Comparison of ENCODE assay signal across 26 cellular contexts in the genomic region with DNA sequence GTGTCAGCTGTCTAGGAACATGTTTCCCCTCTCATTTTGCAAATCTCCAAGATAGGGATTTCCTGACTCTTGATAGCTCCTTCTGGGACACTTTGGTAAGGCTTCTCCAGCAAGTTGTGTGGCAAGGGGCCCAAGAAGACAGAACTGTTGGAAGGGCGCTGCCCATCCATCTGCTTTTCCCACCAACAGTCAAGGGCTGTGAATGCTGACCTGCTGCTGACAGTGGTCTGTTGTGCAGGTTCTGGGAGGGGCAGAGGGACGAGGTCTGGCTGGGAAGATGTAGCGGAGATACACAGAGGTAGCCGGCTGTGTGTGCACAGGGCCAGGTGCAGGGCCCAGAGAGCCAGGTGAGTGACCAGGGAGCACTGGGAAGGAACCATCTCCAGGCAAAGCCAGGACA. TPM values are rescaled to one million over a fixed set of nuclear protein-coding genes. Genes with fewer than 3 reads are reported as not detected.
DNase-seq lines count a peak whose midpoint lies in the region; ATAC-seq, FAIRE-seq and TF ChIP-seq lines count a peak whose summit lies in the region.
"Had no signal": no experiment of that assay in that cellular context is flagged by ENCODE, and none has a peak within 500 bp of the region (broad histone marks: within the 10 kb centered on the region; RNA-seq: fewer than 3 reads in every experiment).

No MANE protein-coding gene starts in this region.

- H3K79me2 ChIP-seq in H9 (ENCODE audit: insufficient read depth, low read length) = peaks cover 47% of the 10 kb centered on the region; the same call in 1 of the 2 replicates

- FAIRE-seq in pancreas (lab: Jason Lieb, UNC) = no peak
- FAIRE-seq: H54 had no signal

- no peaks in the 10 kb centered on the region; the same call in 1 of the 2 replicates for H3K27me3 Mint-ChIP-seq in H9 (ENCODE audit: low read depth)
- H3K27me3 Mint-ChIP-seq in brain = no peaks in the 10 kb centered on the region
- H3K27me3 Mint-ChIP-seq: activated naive CD8-positive, alpha-beta T cell treated with anti-CD3 and anti-CD28 coated beads for 36 hours; B cell had no signal

- H2BK120ac ChIP-seq in H9 (ENCODE audit: low read depth, low read length, poor library complexity, severe bottlenecking) = no peak overlapping the region

- H3K27ac ChIP-seq in H9 (ENCODE audit: insufficient read length, low read depth, low read length) (no peak overlapping the region), pancreas (peak overlapping the region; percentile 27 to 52 (median 38))
- H3K27ac ChIP-seq: neural progenitor cell, upper lobe of right lung had no signal

- no peak overlapping the region for H3K56ac ChIP-seq in H9 (ENCODE audit: insufficient read length, low read depth, low read length)

- intact Hi-C loops in pancreas (cut with DNase I) = no loop called here

- ATAC-seq in pancreas = peak in 2 of 4 donors; percentile 28 to 32
- ATAC-seq: activated CD4-positive, CD25-positive, alpha-beta regulatory T cell treated with anti-CD3 and anti-CD28 coated beads, Interleukin-2, amount 50 U/mL, for 24 hours had no signal

- H3K27ac Mint-ChIP-seq in H9 = peak overlapping the region; percentile 52 to 78 (median 58); a peak in 2 of 7 replicates
- peak overlapping the region in 3 of 5 experiments; percentile 18 to 82 (median 48) for H3K27ac Mint-ChIP-seq in brain
- H3K27ac Mint-ChIP-seq: activated naive CD8-positive, alpha-beta T cell treated with anti-CD3 and anti-CD28 coated beads for 36 hours; B cell had no signal

- H2BK12ac ChIP-seq in H9 (ENCODE audit: insufficient read length, low read depth, low read length) = no peak overlapping the region

- H3K36me3 Mint-ChIP-seq in H9 (ENCODE audit: insufficient read depth in 1 of 3, low read depth in 3 of 3) (peaks cover 4 to 28% (median 18%) of the 10 kb centered on the region in 3 experiments; a peak in 6 of 7 replicates), brain (peaks cover 57% of the 10 kb centered on the region)

- no peak overlapping the region; the same call in 1 of the 2 replicates for H3K14ac ChIP-seq in H9 (ENCODE audit: insufficient read depth, low read length)

- H3K27me3 ChIP-seq in H9 (ENCODE audit: insufficient read depth, low read length) = no peaks in the 10 kb centered on the region
- H3K27me3 ChIP-seq in pancreas = no peaks in the 10 kb centered on the region
- H3K27me3 ChIP-seq: heart left ventricle, neural progenitor cell, upper lobe of right lung had no signal

- no peak overlapping the region for H4K8ac ChIP-seq in H9 (replicated peaks; ENCODE audit: insufficient read length, low read depth, low read length)

- no CpG with 5 or more reads among the region's 4 CpGs for WGBS in H9 (ENCODE audit: extremely low coverage, insufficient read length, low lambda C conversion rate)
- WGBS in pancreas, 2 donors = 63 to 72% methylated on average over 4 of the region's 4 CpGs

- no peaks in the 10 kb centered on the region for H3K23me2 ChIP-seq in H9 (ENCODE audit: insufficient read length, low read depth, low read length, poor library complexity, severe bottlenecking)

- peaks cover 11% of the 10 kb centered on the region; the same call in 1 of the 2 replicates for H3K4me1 ChIP-seq in H9 (ENCODE audit: insufficient read depth, low read length)
- H3K4me1 ChIP-seq in pancreas = peaks cover 0 to 11% (median 8%) of the 10 kb centered on the region in 3 donors

- TF ChIP-seq CTCF in H9 (conservative IDR thresholded peaks at IDR 0.05) = no peak
- no peak for TF ChIP-seq CTCF in brain (conservative IDR thresholded peaks at IDR 0.05)
- TF ChIP-seq CTCF in pancreas (IDR thresholded peaks at IDR 0.05) = no peak

- peaks cover 17% of the 10 kb centered on the region for H3K79me1 ChIP-seq in H9 (ENCODE audit: insufficient read depth, low read depth, low read length, poor library complexity, severe bottlenecking)

- H3K4me1 Mint-ChIP-seq in H9 (peaks cover 51 to 53% of the 10 kb centered on the region in 2 experiments), brain (peaks cover 58% of the 10 kb centered on the region)

- H3K9ac ChIP-seq in H9 (ENCODE audit: extremely low read depth, insufficient read length, low read length) = no peak overlapping the region
- H3K9ac ChIP-seq: neural progenitor cell, SK-N-SH had no signal

- no peak overlapping the region for H2AK5ac ChIP-seq in H9 (ENCODE audit: insufficient read length, low read length)

- no peak overlapping the region for H4K5ac ChIP-seq in H9 (ENCODE audit: insufficient read length, low read depth, low read length)

- H3K9me3 Mint-ChIP-seq in H9 (no peaks in the 10 kb centered on the region), brain (no peaks in the 10 kb centered on the region)
- H3K9me3 Mint-ChIP-seq: activated naive CD8-positive, alpha-beta T cell treated with anti-CD3 and anti-CD28 coated beads for 36 hours; neural progenitor cell had no signal

- DNase-seq in NCI-H748 (lab: John Stamatoyannopoulos, UW; ENCODE audit: unreplicated experiment) (peak; percentile 70), NCI-H748 treated with DMSO at 0.1 percent for 48 hours (lab: John Stamatoyannopoulos, UW) (no peak), H9 (no peak), pancreas (no peak), cerebellar nuclear complex (lab: John Stamatoyannopoulos, UW) (no peak), superior temporal gyrus (ENCODE audit: extremely low spot score) (no peak)
- DNase-seq in activated CD8-positive, alpha-beta memory T cell treated with anti-CD3 and anti-CD28 coated beads, Interleukin-2, amount 50 U/mL, for 48 hours = no peak
- DNase-seq: activated CD8-positive, alpha-beta memory T cell treated with anti-CD3 and anti-CD28 coated beads for 24 hours; activated naive CD8-positive, alpha-beta T cell treated with anti-CD3 and anti-CD28 coated beads for 36 hours; activated T-cell treated with anti-CD3 and anti-CD28 coated beads, Interleukin-2, amount 50 U/mL, for 48 hours; cortex of kidney; NCI-H187 treated with DMSO at 0.1 percent for 48 hours; SK-N-SH; stimulated activated CD4-positive, alpha-beta T cell treated with anti-CD3 and anti-CD28 coated beads, Interleukin-2, amount 100 ng/mL, for 48 hours; stimulated activated naive CD4-positive, alpha-beta T cell treated with Interleukin-2 at 50 U/mL for 16 hours; T-helper 9 cell had no signal

- no peaks in the 10 kb centered on the region for H3K36me3 ChIP-seq in pancreas
- H3K36me3 ChIP-seq: neural progenitor cell, upper lobe of right lung had no signal

- H2AFZ ChIP-seq in H9 (ENCODE audit: low read length) = no peak overlapping the region
- H2AFZ ChIP-seq: neural progenitor cell had no signal

- H3K4me3 Mint-ChIP-seq in H9 (no peak overlapping the region), brain (no peak overlapping the region)
- H3K4me3 Mint-ChIP-seq: activated naive CD8-positive, alpha-beta T cell treated with anti-CD3 and anti-CD28 coated beads for 36 hours; B cell; neural progenitor cell had no signal

- H3K4me3 ChIP-seq in pancreas = no peak overlapping the region
- H3K4me3 ChIP-seq: heart left ventricle, neural progenitor cell, smooth muscle cell, upper lobe of right lung had no signal

- no peak overlapping the region for H3K23ac ChIP-seq in H9 (ENCODE audit: insufficient read length, low read depth, low read length)

- no peaks in the 10 kb centered on the region for H4K20me1 ChIP-seq in H9 (ENCODE audit: control insufficient read depth, insufficient read depth, insufficient read length)

- H3K18ac ChIP-seq in H9 (ENCODE audit: insufficient read length, low read depth, low read length) = no peak overlapping the region

- H2BK15ac ChIP-seq in H9 (ENCODE audit: low read depth, low read length) = no peak overlapping the region

- H3K4ac ChIP-seq in H9 (ENCODE audit: low read depth, low read length) = no peak overlapping the region

- H3T11ph ChIP-seq in H9 (ENCODE audit: low read length) = no peak overlapping the region

- no peak overlapping the region for H2BK5ac ChIP-seq in H9 (ENCODE audit: insufficient read length, low read length)

- no peaks in the 10 kb centered on the region for H3K9me3 ChIP-seq in H9 (ENCODE audit: control insufficient read depth, low read depth, low read length)
- H3K9me3 ChIP-seq in pancreas = no peaks in the 10 kb centered on the region
- H3K9me3 ChIP-seq: heart left ventricle, SK-N-SH, upper lobe of right lung had no signal

- H4K91ac ChIP-seq in H9 (ENCODE audit: insufficient read length, low read depth, low read length) = no peak overlapping the region

- no peak overlapping the region for H3K4me2 ChIP-seq in H9 (ENCODE audit: insufficient read depth, insufficient read length, low read length)
- H3K4me2 ChIP-seq: neural progenitor cell, SK-N-SH, smooth muscle cell had no signal

- H2BK20ac ChIP-seq in H9 (ENCODE audit: low read depth, low read length, poor library complexity, severe bottlenecking) = no peak overlapping the region

RNA-seq across cellular contexts. Expression of gene BCR, which starts 12.2 kb away (rescaled TPM):
- total RNA-seq in H9 (2021) (77.0 and 81.6 TPM in 2 replicates), pancreas (10 to 100 TPM; 17.1 to 35.9 (median 20.5) TPM)
- polyA plus RNA-seq in brain (ENCODE audit: insufficient read depth, low read depth, low replicate concordance) (52.6 TPM), pancreas (10 to 100 TPM; 15.5 to 16.5 TPM)

RNA-seq across cellular contexts. Expression of gene RAB36, which starts 47.3 kb away (rescaled TPM):
- total RNA-seq in H9 (2021) = 0.92 and 1.4 TPM in 2 replicates
- polyA plus RNA-seq in brain (ENCODE audit: insufficient read depth, low read depth, low replicate concordance) = 13.4 TPM
- total RNA-seq in pancreas = 1 to 10 TPM; 1.2 to 4.4 (median 2.3) TPM
- 1 to 10 TPM; 3.5 to 7.3 TPM for polyA plus RNA-seq in pancreas

RNA-seq across cellular contexts. Expression of gene RSPH14, which starts 50.8 kb away (rescaled TPM):
- total RNA-seq in H9 (2021) = not detected in 2 replicates
- polyA plus RNA-seq in brain (ENCODE audit: insufficient read depth, low read depth, low replicate concordance) = 4.2 TPM
- total RNA-seq in pancreas = under 1 TPM; 0.51 to 0.97 (median 0.73) TPM
- polyA plus RNA-seq in pancreas = 1 to 10 TPM in 1 of 2 donors, under 1 TPM in 1; 0.91 to 2.1 TPM
- total RNA-seq: A172, B cell, heart left ventricle, left ventricle myocardium superior, smooth muscle cell, upper lobe of right lung had no signal
- polyA plus RNA-seq: heart left ventricle had no signal
